6 cellular contexts compared by ENCODE assay signal in genomic region chr10:14693891-14694290, GRCh38.
"Had no signal": no experiment of that assay in that cellular context is flagged by ENCODE, and none has a peak within 500 bp of the region (broad histone marks: within the 10 kb centered on the region; RNA-seq: fewer than 3 reads in every experiment).

No MANE protein-coding gene starts in this region.

- DNase-seq: IMR-90, KBM-7 had no signal

- H3K4me3 ChIP-seq: K562 had no signal

- H3K27ac ChIP-seq: HL-60 had no signal

- ATAC-seq: HepG2, K562 had no signal

- H3K27ac Mint-ChIP-seq: IgD-negative memory B cell had no signal

- H3K4me3 Mint-ChIP-seq: IgD-negative memory B cell had no signal
